Comparison of ENCODE assay signal across 21 cellular contexts in genomic region chr6:4491501-4492260, GRCh38.
DNase-seq lines count a peak whose midpoint lies in the region; ATAC-seq, FAIRE-seq and TF ChIP-seq lines count a peak whose summit lies in the region.
"Had no signal": no experiment of that assay in that cellular context is flagged by ENCODE, and none has a peak within 500 bp of the region (broad histone marks: within the 10 kb centered on the region; RNA-seq: fewer than 3 reads in every experiment).

No MANE protein-coding gene starts in this region.

- no peaks in the 10 kb centered on the region for H3K4me1 ChIP-seq in foreskin keratinocyte
- H3K4me1 ChIP-seq: BE2C, pancreas had no signal

- TF ChIP-seq CTCF in bronchial epithelial cell (IDR thresholded peaks at IDR 0.05; ENCODE audit: insufficient read depth, low read length, severe bottlenecking), result no peak
- TF ChIP-seq CTCF in foreskin keratinocyte (conservative IDR thresholded peaks at IDR 0.05), result no peak

- FAIRE-seq in bronchial epithelial cell (lab: Jason Lieb, UNC), result no peak
- FAIRE-seq: pancreas had no signal

- ATAC-seq in foreskin keratinocyte, result peak; percentile 53
- no peak for ATAC-seq in HG03095 (IDR thresholded peaks at IDR 0.05; ENCODE audit: unreplicated experiment)
- ATAC-seq: left cardiac atrium, pancreas had no signal

- no peaks in the 10 kb centered on the region for H3K27me3 ChIP-seq in bronchial epithelial cell (ENCODE audit: control insufficient read depth, insufficient read depth, low read length)
- no peaks in the 10 kb centered on the region for H3K27me3 ChIP-seq in foreskin keratinocyte
- H3K27me3 ChIP-seq: BE2C, pancreas had no signal

- no peaks in the 10 kb centered on the region for H3K36me3 ChIP-seq in bronchial epithelial cell (ENCODE audit: control insufficient read depth, insufficient read depth, low read length)
- H3K36me3 ChIP-seq: BE2C, pancreas, thoracic aorta had no signal

- DNase-seq in M059J (ENCODE audit: low read depth), result peak; percentile 39
- DNase-seq in bronchial epithelial cell (ENCODE audit: low read depth), result peak; percentile 91
- peak; percentile 69 to 89 for DNase-seq in foreskin keratinocyte
- DNase-seq in renal cortical epithelial cell (ENCODE audit: low read depth), result peak; percentile 33
- DNase-seq in germinal center (ENCODE audit: low spot score), result no peak
- no peak for DNase-seq in NCI-H524 treated with DMSO at 0.1 percent for 48 hours (lab: John Stamatoyannopoulos, UW)
- DNase-seq: activated CD4-positive, alpha-beta T cell treated with anti-CD3 and anti-CD28 coated beads for 48 hours; activated naive CD4-positive, alpha-beta T cell; BE2C; erythroblast; hippocampal formation; KBM-7; left cardiac atrium; NCI-H1105; NCI-H2171; NCI-H774; pancreas had no signal

- no peak overlapping the region for H3K4me3 ChIP-seq in bronchial epithelial cell (ENCODE audit: low read depth, low read length)
- H3K4me3 ChIP-seq: coronary artery, pancreas, skin epidermis, thoracic aorta had no signal

- peak overlapping the region; percentile 42 for H3K27ac ChIP-seq in foreskin keratinocyte
- H3K27ac ChIP-seq: coronary artery, pancreas, thoracic aorta had no signal

Comparison
In these comparisons a context has a peak if more than half of its experiments do, and no peak if none do; other contexts are left out.
1. DNase-seq: peak in M059J (single experiment), bronchial epithelial cell (single experiment), foreskin keratinocyte (2 of 2) and renal cortical epithelial cell (single experiment); none in germinal center (single experiment) and NCI-H524 treated with DMSO at 0.1 percent for 48 hours (single experiment).